In the genomic region with DNA sequence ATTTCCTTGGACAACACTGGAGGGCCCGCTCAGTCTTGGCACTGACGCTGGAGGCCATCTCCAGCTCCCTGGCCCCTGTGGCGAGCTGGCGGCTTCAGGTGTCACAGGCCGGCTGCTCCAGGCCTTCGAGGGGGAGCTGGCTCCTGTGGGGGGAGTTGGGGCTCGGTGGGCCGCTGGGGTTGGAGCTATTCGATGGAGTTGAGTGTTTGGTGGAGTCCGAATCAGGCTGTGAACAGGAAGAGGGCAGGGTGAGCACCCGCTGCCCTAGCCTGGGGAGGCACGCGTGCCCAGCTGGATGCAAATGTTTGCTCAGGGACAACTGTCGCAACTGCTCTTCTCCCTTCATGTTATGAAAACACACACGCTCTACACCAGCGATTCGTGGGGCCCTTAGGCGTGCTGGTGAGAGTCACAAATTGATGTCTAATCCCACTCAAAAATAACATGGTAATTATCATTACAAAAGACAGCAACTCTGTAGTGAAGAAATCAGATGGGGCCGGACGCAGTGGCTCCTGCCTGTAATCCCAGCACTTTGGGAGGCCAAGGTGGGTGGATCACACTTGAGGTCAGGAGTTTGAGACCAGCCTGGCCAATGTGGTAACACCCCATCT, we compare ENCODE assay signal across 20 cellular contexts. TPM values are rescaled to one million over a fixed set of nuclear protein-coding genes. Genes with fewer than 3 reads are reported as not detected.
DNase-seq lines count a peak whose midpoint lies in the region; ATAC-seq and TF ChIP-seq lines count a peak whose summit lies in the region.
"Had no signal": no experiment of that assay in that cellular context is flagged by ENCODE, and none has a peak within 500 bp of the region (broad histone marks: within the 10 kb centered on the region; RNA-seq: fewer than 3 reads in every experiment).

No MANE protein-coding gene starts in this region.

- no peak overlapping the region for H3K9ac ChIP-seq in neuronal stem cell (ENCODE audit: low read depth, low read length, poor library complexity)

- peaks cover 13 to 50% of the 10 kb centered on the region in 2 donors for H3K36me3 ChIP-seq in neuronal stem cell (replicated peaks in 1 of 2; ENCODE audit: control insufficient read depth in 2 of 2, insufficient read depth in 2 of 2, low read length in 2 of 2)

- no peaks in the 10 kb centered on the region for H3K9me3 Mint-ChIP-seq in endothelial cell (ENCODE audit: unreplicated experiment)
- H3K9me3 Mint-ChIP-seq: CD4-positive, CD25-positive, alpha-beta regulatory T cell; HFFc6 had no signal

- no peak overlapping the region for H2BK15ac ChIP-seq in neuronal stem cell (ENCODE audit: low read length)

- WGBS in neuronal stem cell (ENCODE audit: extremely low coverage in 2 of 2, insufficient read length in 2 of 2, insufficient replicate concordance in 1 of 2), 2 donors: no CpG with 5 or more reads among the region's 20 CpGs

- peaks cover 0 to 2% of the 10 kb centered on the region in 2 donors for H3K9me3 ChIP-seq in neuronal stem cell (replicated peaks in 1 of 2; ENCODE audit: control insufficient read depth in 2 of 2, insufficient read depth in 1 of 2, low read depth in 1 of 2, low read length in 2 of 2)

- no peak overlapping the region for H3K27ac ChIP-seq in neuronal stem cell (replicated peaks; ENCODE audit: low read length)
- H3K27ac ChIP-seq: 22Rv1, PC-9 had no signal

- H4K8ac ChIP-seq in neuronal stem cell (ENCODE audit: low read depth, low read length): no peak overlapping the region

- H3K27ac Mint-ChIP-seq in endothelial cell (ENCODE audit: unreplicated experiment): peak overlapping the region; percentile 30
- H3K27ac Mint-ChIP-seq: HFFc6 had no signal

- peaks cover 9% of the 10 kb centered on the region for H3K4me1 Mint-ChIP-seq in endothelial cell (ENCODE audit: unreplicated experiment)

- no peak overlapping the region for H3K4ac ChIP-seq in neuronal stem cell (ENCODE audit: low read length)

- H3K14ac ChIP-seq in neuronal stem cell (ENCODE audit: low read length): no peak overlapping the region

- TF ChIP-seq CTCF in endothelial cell (IDR thresholded peaks at IDR 0.05; ENCODE audit: unreplicated experiment) (no peak), omental fat pad (IDR thresholded peaks at IDR 0.05) (no peak)

- peaks cover 5 to 15% of the 10 kb centered on the region in 2 donors for H3K4me1 ChIP-seq in neuronal stem cell (ENCODE audit: control insufficient read depth in 2 of 2, insufficient read depth in 1 of 2, low read depth in 1 of 2, low read length in 2 of 2)

- H4K91ac ChIP-seq in neuronal stem cell (ENCODE audit: low read depth, low read length, poor library complexity): no peak overlapping the region

- ATAC-seq in GM19467 (IDR thresholded peaks at IDR 0.05; ENCODE audit: unreplicated experiment) (no peak), GM21526 (IDR thresholded peaks at IDR 0.05; ENCODE audit: low FRiP score, unreplicated experiment) (no peak), omental fat pad (ENCODE audit: low FRiP score) (no peak)
- ATAC-seq: SK-N-SH treated with all-trans-retinoic acid at 6 μM for 48 hours had no signal

- H3K23ac ChIP-seq in neuronal stem cell (ENCODE audit: low read depth, low read length, poor library complexity): peak overlapping the region; percentile 43

- DNase-seq in SHP77 (lab: John Stamatoyannopoulos, UW) (peak; percentile 19 to 27), SHP77 treated with DMSO at 0.1 percent for 48 hours (lab: John Stamatoyannopoulos, UW) (no peak), NCI-H526 treated with DMSO at 0.1 percent for 48 hours (lab: John Stamatoyannopoulos, UW) (peak; percentile 30), endothelial cell (ENCODE audit: low spot score) (no peak), neuronal stem cell (ENCODE audit: low spot score) (no peak), omental fat pad (ENCODE audit: low spot score) (no peak)
- DNase-seq: CD4-positive, CD25-positive, alpha-beta regulatory T cell; EL; HFFc6; KBM-7; NCI-H187; NCI-H2107; NCI-H2227 treated with DMSO at 0.1 percent for 48 hours; NCI-H510A treated with DMSO at 0.1 percent for 48 hours; NCI-H82; PC-9 had no signal

- peaks cover 14% of the 10 kb centered on the region for H3K27me3 Mint-ChIP-seq in endothelial cell (ENCODE audit: unreplicated experiment)

- H3K79me1 ChIP-seq in neuronal stem cell (ENCODE audit: low read depth, low read length): peaks cover 6% of the 10 kb centered on the region

- H3K18ac ChIP-seq in neuronal stem cell (ENCODE audit: low read length): peak overlapping the region; percentile 38

- H3K4me2 ChIP-seq in neuronal stem cell (ENCODE audit: insufficient read depth, low read length, poor library complexity, severe bottlenecking): no peak overlapping the region
- H3K4me2 ChIP-seq: PC-9 had no signal

- no peak overlapping the region for H2BK12ac ChIP-seq in neuronal stem cell (ENCODE audit: low read length)

- no peak overlapping the region for H2AK5ac ChIP-seq in neuronal stem cell (ENCODE audit: low read depth, low read length)

- H2BK5ac ChIP-seq in neuronal stem cell (ENCODE audit: low read length): no peak overlapping the region

- no peak overlapping the region for H2AFZ ChIP-seq in neuronal stem cell (ENCODE audit: low read length)
- H2AFZ ChIP-seq: PC-9 had no signal

- peaks cover 12 to 33% (median 15%) of the 10 kb centered on the region in 3 experiments for H3K27me3 ChIP-seq in neuronal stem cell (ENCODE audit: control insufficient read depth in 3 of 3, insufficient read depth in 3 of 3, low read depth in 1 of 3, low read length in 3 of 3)

- no peak overlapping the region for H3K4me3 Mint-ChIP-seq in endothelial cell (ENCODE audit: unreplicated experiment)
- H3K4me3 Mint-ChIP-seq: CD4-positive, CD25-positive, alpha-beta regulatory T cell; HFFc6 had no signal

- no peak overlapping the region for H2BK120ac ChIP-seq in neuronal stem cell (ENCODE audit: low read depth, low read length)

- H3K4me3 ChIP-seq in neuronal stem cell (ENCODE audit: low read length in 2 of 2): no peak overlapping the region
- H3K4me3 ChIP-seq: PC-9 had no signal

- peaks cover 27% of the 10 kb centered on the region for H3K36me3 Mint-ChIP-seq in endothelial cell (ENCODE audit: low read depth, unreplicated experiment)
- H3K36me3 Mint-ChIP-seq: CD4-positive, CD25-positive, alpha-beta regulatory T cell had no signal

RNA-seq across cellular contexts. Expression of gene AMN, which starts 11.3 kb away (rescaled TPM):
- total RNA-seq in endothelial cell (ENCODE audit: unreplicated experiment) (not detected), omental fat pad (1 to 10 TPM in 2 of 4 donors, under 1 TPM in 2; 0.72 to 2.7 (median 1.7) TPM)
- polyA plus RNA-seq in neuronal stem cell (2013, experiment 1 of 2): 0.46 TPM
- 0.28 TPM for polyA plus RNA-seq in neuronal stem cell (2013, experiment 2 of 2)
- total RNA-seq: HFFc6 had no signal

Comparison
In these comparisons a context has a peak if more than half of its experiments do, and no peak if none do; other contexts are left out.
1. DNase-seq: peak in SHP77 (2 of 2) and NCI-H526 treated with DMSO at 0.1 percent for 48 hours (single experiment); none in SHP77 treated with DMSO at 0.1 percent for 48 hours (single experiment), endothelial cell (single experiment), neuronal stem cell (single experiment) and omental fat pad (single experiment).